Comparison of ENCODE assay signal across 16 cellular contexts in the genomic region with DNA sequence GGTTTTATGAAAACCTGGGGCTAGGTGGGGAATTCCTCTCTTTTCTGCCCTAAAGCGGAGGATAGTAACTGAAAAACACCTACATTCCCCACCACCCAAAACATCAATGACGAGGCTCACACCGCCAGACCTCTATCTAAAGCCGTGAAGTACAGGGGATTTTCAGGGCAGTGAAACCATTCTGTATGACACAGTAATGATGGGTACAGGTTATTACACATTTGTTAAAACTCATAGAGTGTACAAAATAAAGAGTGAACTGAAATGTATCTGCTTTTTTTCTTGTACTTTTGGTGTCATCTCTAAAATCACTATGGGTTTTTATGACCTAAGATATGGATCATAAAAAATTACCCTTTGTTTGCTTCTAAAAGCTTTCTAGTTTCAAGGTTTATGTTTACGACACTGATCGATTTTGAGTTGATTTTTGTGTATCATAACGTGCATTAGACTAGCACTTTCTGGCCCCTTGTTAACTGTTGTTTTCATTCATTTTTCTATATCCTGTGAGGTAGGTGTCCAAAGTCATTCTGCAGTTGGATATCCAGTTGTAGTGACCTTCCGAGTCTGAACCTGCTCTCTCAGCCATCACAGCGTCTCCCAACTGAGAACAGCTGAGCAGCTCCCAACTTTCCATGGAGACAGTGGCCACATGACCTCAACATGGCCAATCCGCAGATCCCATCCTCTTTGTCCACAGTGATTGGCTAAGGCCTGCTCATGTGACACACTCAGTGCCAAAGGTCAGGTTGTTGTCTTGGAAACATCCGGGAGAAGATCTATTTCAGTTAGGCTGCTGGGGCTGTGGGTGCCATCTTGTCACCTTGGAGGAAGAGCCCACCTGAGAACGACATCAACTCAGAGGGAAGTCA. TPM values are rescaled to one million over a fixed set of nuclear protein-coding genes. Genes with fewer than 3 reads are reported as not detected.
DNase-seq lines count a peak whose midpoint lies in the region; ATAC-seq and TF ChIP-seq lines count a peak whose summit lies in the region.
"Had no signal": no experiment of that assay in that cellular context is flagged by ENCODE, and none has a peak within 500 bp of the region (broad histone marks: within the 10 kb centered on the region; RNA-seq: fewer than 3 reads in every experiment).

No MANE protein-coding gene starts in this region.

- H3K27me3 Mint-ChIP-seq in activated naive CD8-positive, alpha-beta T cell, result no peaks in the 10 kb centered on the region
- H3K27me3 Mint-ChIP-seq in activated naive CD8-positive, alpha-beta T cell treated with anti-CD3 and anti-CD28 coated beads for 36 hours, result no peaks in the 10 kb centered on the region
- no peaks in the 10 kb centered on the region for H3K27me3 Mint-ChIP-seq in activated T-cell treated with anti-CD3 and anti-CD28 coated beads, Interleukin-2, amount 50 U/mL, for 72 hours (ENCODE audit: low read depth)
- peaks cover 13% of the 10 kb centered on the region for H3K27me3 Mint-ChIP-seq in stimulated activated memory B cell treated with anti-CD40 and anti-IgM and Interleukin-4, amounts not matched to agents 10 μg/mL and 1 μg/mL and 100 μg/mL, for 72 hours

- peaks cover 5% of the 10 kb centered on the region for H3K36me3 Mint-ChIP-seq in activated naive CD8-positive, alpha-beta T cell
- H3K36me3 Mint-ChIP-seq in activated naive CD8-positive, alpha-beta T cell treated with anti-CD3 and anti-CD28 coated beads for 36 hours, result no peaks in the 10 kb centered on the region
- H3K36me3 Mint-ChIP-seq in activated T-cell treated with anti-CD3 and anti-CD28 coated beads, Interleukin-2, amount 50 U/mL, for 72 hours (ENCODE audit: insufficient read depth in 2 of 2), result peaks cover 1 to 3% of the 10 kb centered on the region in 2 donors
- no peaks in the 10 kb centered on the region for H3K36me3 Mint-ChIP-seq in stimulated activated memory B cell treated with anti-CD40 and anti-IgM and Interleukin-4, amounts not matched to agents 10 μg/mL and 1 μg/mL and 100 μg/mL, for 72 hours

- DNase-seq in DMS 273 (lab: John Stamatoyannopoulos, UW; ENCODE audit: unreplicated experiment) (peak; percentile 31), DMS 273 treated with DMSO at 0.1 percent for 48 hours (lab: John Stamatoyannopoulos, UW) (no peak), HEK293T (ENCODE audit: extremely low spot score) (no peak), DMS53 (lab: John Stamatoyannopoulos, UW) (no peak)
- no peak for DNase-seq in activated naive CD8-positive, alpha-beta T cell treated with anti-CD3 and anti-CD28 coated beads for 36 hours
- DNase-seq in activated T-cell treated with anti-CD3 and anti-CD28 coated beads, Interleukin-2, amount 50 U/mL, for 72 hours, result peak; percentile 48 to 62
- DNase-seq: activated CD8-positive, alpha-beta memory T cell treated with anti-CD3 and anti-CD28 coated beads for 24 hours; esophagus squamous epithelium; left lung; NCI-H1048; NCI-H774 had no signal

- H3K4me1 Mint-ChIP-seq in activated naive CD8-positive, alpha-beta T cell (ENCODE audit: low read depth), result peaks cover 55% of the 10 kb centered on the region
- peaks cover 40% of the 10 kb centered on the region for H3K4me1 Mint-ChIP-seq in activated naive CD8-positive, alpha-beta T cell treated with anti-CD3 and anti-CD28 coated beads for 36 hours
- H3K4me1 Mint-ChIP-seq in activated T-cell treated with anti-CD3 and anti-CD28 coated beads, Interleukin-2, amount 50 U/mL, for 72 hours (ENCODE audit: low read depth), result peaks cover 76% of the 10 kb centered on the region
- H3K4me1 Mint-ChIP-seq in stimulated activated memory B cell treated with anti-CD40 and anti-IgM and Interleukin-4, amounts not matched to agents 10 μg/mL and 1 μg/mL and 100 μg/mL, for 72 hours, result peaks cover 18% of the 10 kb centered on the region

- ATAC-seq in activated T-cell treated with anti-CD3 and anti-CD28 coated beads, Interleukin-2, amount 50 U/mL, for 72 hours (replicated peaks in 1 of 2), result peak; percentile 87 to 90
- ATAC-seq in stimulated activated memory B cell treated with anti-CD40 and anti-IgM and Interleukin-4, amounts not matched to agents 10 μg/mL and 1 μg/mL and 100 μg/mL, for 72 hours, result peak; percentile 59
- ATAC-seq: left lung had no signal

- POLR2A ChIA-PET in HEK293T (lab: Yijun Ruan, JAX), result no interaction called here

- H3K27ac Mint-ChIP-seq in activated naive CD8-positive, alpha-beta T cell, result peak overlapping the region; percentile 85
- no peak overlapping the region for H3K27ac Mint-ChIP-seq in activated naive CD8-positive, alpha-beta T cell treated with anti-CD3 and anti-CD28 coated beads for 36 hours
- H3K27ac Mint-ChIP-seq in activated T-cell treated with anti-CD3 and anti-CD28 coated beads, Interleukin-2, amount 50 U/mL, for 72 hours, result peak overlapping the region; percentile 71
- peak overlapping the region; percentile 19 for H3K27ac Mint-ChIP-seq in stimulated activated memory B cell treated with anti-CD40 and anti-IgM and Interleukin-4, amounts not matched to agents 10 μg/mL and 1 μg/mL and 100 μg/mL, for 72 hours

- peak overlapping the region; percentile 69 for H3K4me3 Mint-ChIP-seq in activated naive CD8-positive, alpha-beta T cell
- H3K4me3 Mint-ChIP-seq in activated naive CD8-positive, alpha-beta T cell treated with anti-CD3 and anti-CD28 coated beads for 36 hours, result no peak overlapping the region
- peak overlapping the region; percentile 42 to 56 for H3K4me3 Mint-ChIP-seq in activated T-cell treated with anti-CD3 and anti-CD28 coated beads, Interleukin-2, amount 50 U/mL, for 72 hours
- H3K4me3 Mint-ChIP-seq in stimulated activated memory B cell treated with anti-CD40 and anti-IgM and Interleukin-4, amounts not matched to agents 10 μg/mL and 1 μg/mL and 100 μg/mL, for 72 hours, result no peak overlapping the region

- CTCF ChIA-PET in HEK293T (lab: Yijun Ruan, JAX), result no interaction called here

- H3K9me3 Mint-ChIP-seq in activated naive CD8-positive, alpha-beta T cell (ENCODE audit: low read depth), result no peaks in the 10 kb centered on the region
- H3K9me3 Mint-ChIP-seq in activated naive CD8-positive, alpha-beta T cell treated with anti-CD3 and anti-CD28 coated beads for 36 hours, result peaks cover 6% of the 10 kb centered on the region
- peaks cover 1 to 5% of the 10 kb centered on the region in 2 donors for H3K9me3 Mint-ChIP-seq in activated T-cell treated with anti-CD3 and anti-CD28 coated beads, Interleukin-2, amount 50 U/mL, for 72 hours
- H3K9me3 Mint-ChIP-seq in stimulated activated memory B cell treated with anti-CD40 and anti-IgM and Interleukin-4, amounts not matched to agents 10 μg/mL and 1 μg/mL and 100 μg/mL, for 72 hours, result peaks cover 6% of the 10 kb centered on the region

TF ChIP-seq in HEK293T, 16 proteins besides CTCF, POLR2A, EP300 and RAD21:
- TF ChIP-seq FOXA1 (IDR thresholded peaks at IDR 0.05) (no peak), LEF1 (IDR thresholded peaks at IDR 0.05; ENCODE audit: borderline replicate concordance) (no peak), SP1 (IDR thresholded peaks at IDR 0.05) (no peak)

RNA-seq across cellular contexts. Expression of a gene that starts 10.3 kb away (rescaled TPM):
- total RNA-seq in activated naive CD8-positive, alpha-beta T cell treated with anti-CD3 and anti-CD28 coated beads for 36 hours, result not detected
- total RNA-seq in activated T-cell treated with anti-CD3 and anti-CD28 coated beads, Interleukin-2, amount 50 U/mL, for 72 hours, result not detected
- total RNA-seq: esophagus squamous epithelium, glomerular endothelial cell, H4, left lung, tibial nerve had no signal

RNA-seq across cellular contexts. Expression of a gene that starts 19.4 kb away (rescaled TPM):
- not detected for total RNA-seq in activated naive CD8-positive, alpha-beta T cell treated with anti-CD3 and anti-CD28 coated beads for 36 hours
- total RNA-seq in activated T-cell treated with anti-CD3 and anti-CD28 coated beads, Interleukin-2, amount 50 U/mL, for 72 hours, result not detected
- total RNA-seq: esophagus squamous epithelium, glomerular endothelial cell, H4, left lung, tibial nerve had no signal

RNA-seq across cellular contexts. Expression of a gene that starts 29.0 kb away (rescaled TPM):
- not detected for total RNA-seq in activated naive CD8-positive, alpha-beta T cell treated with anti-CD3 and anti-CD28 coated beads for 36 hours
- not detected for total RNA-seq in activated T-cell treated with anti-CD3 and anti-CD28 coated beads, Interleukin-2, amount 50 U/mL, for 72 hours
- total RNA-seq: esophagus squamous epithelium, glomerular endothelial cell, H4, left lung, tibial nerve had no signal

RNA-seq across cellular contexts. Expression of a gene that starts 38.2 kb away (rescaled TPM):
- total RNA-seq in activated naive CD8-positive, alpha-beta T cell treated with anti-CD3 and anti-CD28 coated beads for 36 hours, result not detected
- not detected for total RNA-seq in activated T-cell treated with anti-CD3 and anti-CD28 coated beads, Interleukin-2, amount 50 U/mL, for 72 hours
- total RNA-seq: esophagus squamous epithelium, glomerular endothelial cell, H4, left lung, tibial nerve had no signal

RNA-seq across cellular contexts. Expression of a gene that starts 47.5 kb away (rescaled TPM):
- total RNA-seq in activated naive CD8-positive, alpha-beta T cell treated with anti-CD3 and anti-CD28 coated beads for 36 hours, result not detected
- total RNA-seq in activated T-cell treated with anti-CD3 and anti-CD28 coated beads, Interleukin-2, amount 50 U/mL, for 72 hours, result not detected
- total RNA-seq: esophagus squamous epithelium, glomerular endothelial cell, H4, left lung, tibial nerve had no signal

Comparison
In these comparisons a context has a peak if more than half of its experiments do, and no peak if none do; other contexts are left out.
1. DNase-seq: peak in DMS 273 (single experiment) and activated T-cell treated with anti-CD3 and anti-CD28 coated beads, Interleukin-2, amount 50 U/mL, for 72 hours (2 of 2); none in DMS 273 treated with DMSO at 0.1 percent for 48 hours (single experiment), activated naive CD8-positive, alpha-beta T cell treated with anti-CD3 and anti-CD28 coated beads for 36 hours (single experiment), HEK293T (single experiment) and DMS53 (single experiment).
2. H3K4me3 Mint-ChIP-seq: peak in activated naive CD8-positive, alpha-beta T cell (single experiment) and activated T-cell treated with anti-CD3 and anti-CD28 coated beads, Interleukin-2, amount 50 U/mL, for 72 hours (2 of 2); none in activated naive CD8-positive, alpha-beta T cell treated with anti-CD3 and anti-CD28 coated beads for 36 hours (single experiment) and stimulated activated memory B cell treated with anti-CD40 and anti-IgM and Interleukin-4, amounts not matched to agents 10 μg/mL and 1 μg/mL and 100 μg/mL, for 72 hours (single experiment).